24 cellular contexts compared by ENCODE assay signal in genomic region chr22:44726439-44726838, GRCh38. TPM values are rescaled to one million over a fixed set of nuclear protein-coding genes. Genes with fewer than 3 reads are reported as not detected.
"Had no signal": no experiment of that assay in that cellular context is flagged by ENCODE, and none has a peak within 500 bp of the region (broad histone marks: within the 10 kb centered on the region; RNA-seq: fewer than 3 reads in every experiment).

No MANE protein-coding gene starts in this region.

- H3K9me3 ChIP-seq: colonic mucosa, esophagus squamous epithelium, gastrocnemius medialis, heart right ventricle, left lung, lower lobe of right lung, mucosa of descending colon had no signal

- H3K4me1 ChIP-seq: colonic mucosa had no signal

- DNase-seq: colonic mucosa; cortex of kidney; effector CD8-positive, alpha-beta T cell; effector memory CD8-positive, alpha-beta T cell; endodermal cell; erythroblast; esophagus squamous epithelium; foreskin fibroblast; foreskin melanocyte; gastrocnemius medialis; glutamatergic neuron; head of caudate nucleus; heart right ventricle; hippocampal formation; left cardiac atrium; left ventricle myocardium superior; lower lobe of right lung; mesenchymal stem cell; mucosa of descending colon had no signal

- ATAC-seq: effector memory CD8-positive, alpha-beta T cell; esophagus mucosa; gastrocnemius medialis; heart right ventricle; left cardiac atrium; left lung; left ventricle myocardium superior; lower lobe of right lung; mucosa of descending colon had no signal

- H3K36me3 ChIP-seq: colonic mucosa, gastrocnemius medialis, heart right ventricle had no signal

- H3K4me3 ChIP-seq: colonic mucosa, esophagus squamous epithelium, gastrocnemius medialis, heart right ventricle, left lung, lower lobe of right lung, mucosa of descending colon had no signal

- H3K27me3 ChIP-seq: colonic mucosa, esophagus squamous epithelium, heart right ventricle, left lung had no signal

- H3K27ac ChIP-seq: colonic mucosa, epithelial cell of prostate, esophagus squamous epithelium, gastrocnemius medialis, heart right ventricle, left lung, lower lobe of right lung had no signal

RNA-seq across cellular contexts. Expression of gene ARHGAP8, which starts 25.9 kb away (rescaled TPM):
- total RNA-seq: dermis microvascular lymphatic vessel endothelial cell, gastrocnemius medialis, left ventricle myocardium superior, lung microvascular endothelial cell had no signal
